ENCODE assay signal across 1 cellular context in genomic region chr11:65301491-65302329, GRCh38.
TF ChIP-seq lines count a peak whose summit lies in the region.

No MANE protein-coding gene starts in this region.

TF ChIP-seq in HepG2, 621 proteins besides CTCF, POLR2A, EP300 and RAD21 (continued from another document and continues in another):
- TF ChIP-seq POGK (CRISPR knock-in tag; conservative IDR thresholded peaks at IDR 0.05) = no peak
- TF ChIP-seq ZNF30 (CRISPR knock-in tag; IDR thresholded peaks at IDR 0.05) = no peak
- TF ChIP-seq, protein P1, sequence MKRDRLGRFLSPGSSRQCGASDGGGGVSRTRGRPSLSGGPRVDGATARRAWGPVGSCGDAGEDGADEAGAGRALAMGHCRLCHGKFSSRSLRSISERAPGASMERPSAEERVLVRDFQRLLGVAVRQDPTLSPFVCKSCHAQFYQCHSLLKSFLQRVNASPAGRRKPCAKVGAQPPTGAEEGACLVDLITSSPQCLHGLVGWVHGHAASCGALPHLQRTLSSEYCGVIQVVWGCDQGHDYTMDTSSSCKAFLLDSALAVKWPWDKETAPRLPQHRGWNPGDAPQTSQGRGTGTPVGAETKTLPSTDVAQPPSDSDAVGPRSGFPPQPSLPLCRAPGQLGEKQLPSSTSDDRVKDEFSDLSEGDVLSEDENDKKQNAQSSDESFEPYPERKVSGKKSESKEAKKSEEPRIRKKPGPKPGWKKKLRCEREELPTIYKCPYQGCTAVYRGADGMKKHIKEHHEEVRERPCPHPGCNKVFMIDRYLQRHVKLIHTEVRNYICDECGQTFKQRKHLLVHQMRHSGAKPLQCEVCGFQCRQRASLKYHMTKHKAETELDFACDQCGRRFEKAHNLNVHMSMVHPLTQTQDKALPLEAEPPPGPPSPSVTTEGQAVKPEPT (CRISPR knock-in tag; IDR thresholded peaks at IDR 0.05; ENCODE audit: low read depth) = no peak
- no peak for TF ChIP-seq ZSCAN25 (CRISPR knock-in tag; IDR thresholded peaks at IDR 0.05)
- TF ChIP-seq ZNF512 (CRISPR knock-in tag; IDR thresholded peaks at IDR 0.05) = no peak
- TF ChIP-seq ZSCAN31 (CRISPR knock-in tag; IDR thresholded peaks at IDR 0.05; ENCODE audit: low read depth) = 0 out of 2 replicates have a peak, but pooled peaks have one; percentile 20
- TF ChIP-seq BCL6 (CRISPR knock-in tag; IDR thresholded peaks at IDR 0.05) = peak; percentile 29; the same call in 1 of the 2 replicates
- peak; percentile 28 for TF ChIP-seq XRCC5 (optimal IDR thresholded peaks at IDR 0.05; ENCODE audit: low read length)
- TF ChIP-seq STAG1 (CRISPR knock-in tag; IDR thresholded peaks at IDR 0.05) = no peak
- no peak for TF ChIP-seq SMC3 (IDR thresholded peaks at IDR 0.05; ENCODE audit: low read length)
- TF ChIP-seq ZBTB14 (CRISPR knock-in tag; IDR thresholded peaks at IDR 0.05) = no peak
- TF ChIP-seq ARNTL (CRISPR knock-in tag; IDR thresholded peaks at IDR 0.05) = peak; percentile 69
- TF ChIP-seq ZNF180 (CRISPR knock-in tag; IDR thresholded peaks at IDR 0.05; ENCODE audit: borderline replicate concordance, low read depth) = no peak
- TF ChIP-seq, protein P2, sequence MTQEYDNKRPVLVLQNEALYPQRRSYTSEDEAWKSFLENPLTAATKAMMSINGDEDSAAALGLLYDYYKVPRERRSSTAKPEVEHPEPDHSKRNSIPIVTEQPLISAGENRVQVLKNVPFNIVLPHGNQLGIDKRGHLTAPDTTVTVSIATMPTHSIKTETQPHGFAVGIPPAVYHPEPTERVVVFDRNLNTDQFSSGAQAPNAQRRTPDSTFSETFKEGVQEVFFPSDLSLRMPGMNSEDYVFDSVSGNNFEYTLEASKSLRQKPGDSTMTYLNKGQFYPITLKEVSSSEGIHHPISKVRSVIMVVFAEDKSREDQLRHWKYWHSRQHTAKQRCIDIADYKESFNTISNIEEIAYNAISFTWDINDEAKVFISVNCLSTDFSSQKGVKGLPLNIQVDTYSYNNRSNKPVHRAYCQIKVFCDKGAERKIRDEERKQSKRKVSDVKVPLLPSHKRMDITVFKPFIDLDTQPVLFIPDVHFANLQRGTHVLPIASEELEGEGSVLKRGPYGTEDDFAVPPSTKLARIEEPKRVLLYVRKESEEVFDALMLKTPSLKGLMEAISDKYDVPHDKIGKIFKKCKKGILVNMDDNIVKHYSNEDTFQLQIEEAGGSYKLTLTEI (CRISPR knock-in tag; conservative IDR thresholded peaks at IDR 0.05) = no peak
- peak; percentile 85 for TF ChIP-seq MTA1 (CRISPR knock-in tag; IDR thresholded peaks at IDR 0.05; ENCODE audit: borderline replicate concordance)
- no peak for TF ChIP-seq ZMYM2 (CRISPR knock-in tag; IDR thresholded peaks at IDR 0.05)
- TF ChIP-seq, protein P3, sequence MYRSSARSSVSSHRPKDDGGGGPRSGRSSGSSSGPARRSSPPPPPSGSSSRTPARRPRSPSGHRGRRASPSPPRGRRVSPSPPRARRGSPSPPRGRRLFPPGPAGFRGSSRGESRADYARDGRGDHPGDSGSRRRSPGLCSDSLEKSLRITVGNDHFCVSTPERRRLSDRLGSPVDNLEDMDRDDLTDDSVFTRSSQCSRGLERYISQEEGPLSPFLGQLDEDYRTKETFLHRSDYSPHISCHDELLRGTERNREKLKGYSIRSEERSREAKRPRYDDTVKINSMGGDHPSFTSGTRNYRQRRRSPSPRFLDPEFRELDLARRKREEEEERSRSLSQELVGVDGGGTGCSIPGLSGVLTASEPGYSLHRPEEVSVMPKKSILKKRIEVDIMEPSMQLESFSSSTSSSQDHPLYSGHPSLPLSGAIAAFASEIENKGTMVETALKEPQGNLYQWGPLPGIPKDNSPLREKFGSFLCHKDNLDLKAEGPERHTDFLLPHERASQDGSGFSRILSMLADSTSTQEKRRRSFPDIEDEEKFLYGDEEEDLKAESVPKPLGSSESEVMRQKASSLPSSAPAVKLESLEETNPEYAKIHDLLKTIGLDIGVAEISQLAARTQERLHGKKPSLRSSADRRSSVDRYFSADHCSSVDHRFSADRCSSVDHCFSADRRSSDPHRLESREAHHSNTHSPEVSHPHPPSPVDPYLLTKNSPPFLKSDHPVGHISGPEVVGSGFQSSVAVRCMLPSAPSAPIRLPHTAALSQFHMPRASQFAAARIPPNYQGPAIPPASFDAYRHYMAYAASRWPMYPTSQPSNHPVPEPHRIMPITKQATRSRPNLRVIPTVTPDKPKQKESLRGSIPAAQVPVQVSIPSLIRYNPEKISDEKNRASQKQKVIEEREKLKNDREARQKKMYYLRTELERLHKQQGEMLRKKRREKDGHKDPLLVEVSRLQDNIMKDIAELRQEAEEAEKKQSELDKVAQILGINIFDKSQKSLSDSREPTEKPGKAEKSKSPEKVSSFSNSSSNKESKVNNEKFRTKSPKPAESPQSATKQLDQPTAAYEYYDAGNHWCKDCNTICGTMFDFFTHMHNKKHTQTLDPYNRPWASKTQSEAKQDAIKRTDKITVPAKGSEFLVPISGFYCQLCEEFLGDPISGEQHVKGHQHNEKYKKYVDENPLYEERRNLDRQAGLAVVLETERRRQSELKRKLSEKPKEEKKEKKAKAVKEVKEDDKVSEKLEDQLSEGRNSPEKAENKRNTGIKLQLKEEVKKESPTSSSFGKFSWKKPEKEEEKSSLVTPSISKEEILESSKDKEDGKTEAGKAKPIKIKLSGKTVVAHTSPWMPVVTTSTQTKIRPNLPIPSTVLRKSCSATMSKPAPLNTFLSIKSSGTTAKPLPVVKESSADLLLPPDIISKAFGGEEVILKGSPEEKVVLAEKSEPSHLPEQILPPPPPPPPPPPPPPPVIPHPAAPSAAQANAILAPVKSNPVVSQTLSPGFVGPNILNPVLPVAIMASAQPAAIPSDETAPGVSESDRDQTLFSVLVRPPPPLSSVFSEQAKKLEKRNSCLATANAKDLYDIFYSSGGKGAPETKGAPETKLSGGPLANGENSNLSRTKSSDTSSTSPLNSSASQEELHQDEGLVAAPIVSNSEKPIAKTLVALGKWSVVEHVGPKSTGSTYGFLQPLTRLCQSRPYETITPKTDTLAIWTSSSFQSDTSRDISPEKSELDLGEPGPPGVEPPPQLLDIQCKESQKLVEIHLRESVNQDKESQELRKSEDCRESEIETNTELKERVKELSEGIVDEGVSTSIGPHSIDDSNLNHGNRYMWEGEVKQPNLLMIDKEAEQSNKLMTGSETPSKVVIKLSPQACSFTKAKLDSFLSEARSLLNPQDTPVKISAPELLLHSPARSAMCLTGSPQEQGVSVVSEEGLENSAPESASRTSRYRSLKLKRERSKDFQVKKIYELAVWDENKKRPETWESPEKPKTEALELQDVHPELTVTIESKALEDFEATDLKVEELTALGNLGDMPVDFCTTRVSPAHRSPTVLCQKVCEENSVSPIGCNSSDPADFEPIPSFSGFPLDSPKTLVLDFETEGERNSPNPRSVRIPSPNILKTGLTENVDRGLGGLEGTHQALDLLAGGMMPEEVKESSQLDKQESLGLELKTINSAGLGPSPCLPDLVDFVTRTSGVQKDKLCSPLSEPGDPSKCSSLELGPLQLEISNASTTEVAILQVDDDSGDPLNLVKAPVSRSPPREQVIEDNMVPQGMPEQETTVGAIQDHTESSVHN (CRISPR knock-in tag; IDR thresholded peaks at IDR 0.05) = 0 out of 2 replicates have a peak, but pooled peaks have one; percentile 64
- TF ChIP-seq ZNF850 (CRISPR knock-in tag; conservative IDR thresholded peaks at IDR 0.05) = no peak
- TF ChIP-seq ZNF567 (CRISPR knock-in tag; IDR thresholded peaks at IDR 0.05; ENCODE audit: borderline replicate concordance) = no peak
- TF ChIP-seq MIER2 (CRISPR knock-in tag; IDR thresholded peaks at IDR 0.05) = no peak
- TF ChIP-seq MATR3 (CRISPR knock-in tag; IDR thresholded peaks at IDR 0.05) = no peak
- peak; percentile 41; the same call in 1 of the 2 replicates for TF ChIP-seq RARA (CRISPR knock-in tag; IDR thresholded peaks at IDR 0.05)
- no peak for TF ChIP-seq ZUFSP (CRISPR knock-in tag; IDR thresholded peaks at IDR 0.05; ENCODE audit: borderline replicate concordance)
- TF ChIP-seq RBFOX2 (IDR thresholded peaks at IDR 0.05; ENCODE audit: low read depth, low read length) = 0 out of 2 replicates have a peak, but pooled peaks have one; percentile 33
- no peak for TF ChIP-seq AGO1 (IDR thresholded peaks at IDR 0.05; ENCODE audit: low read depth, low read length, poor library complexity, severe bottlenecking)
- TF ChIP-seq ZNF343 (CRISPR knock-in tag; IDR thresholded peaks at IDR 0.05) = peak; percentile 94
- no peak for TF ChIP-seq ATRX (CRISPR knock-in tag; IDR thresholded peaks at IDR 0.05; ENCODE audit: borderline replicate concordance)
- no peak for TF ChIP-seq THAP11 (CRISPR knock-in tag; IDR thresholded peaks at IDR 0.05)
- TF ChIP-seq, protein P4, sequence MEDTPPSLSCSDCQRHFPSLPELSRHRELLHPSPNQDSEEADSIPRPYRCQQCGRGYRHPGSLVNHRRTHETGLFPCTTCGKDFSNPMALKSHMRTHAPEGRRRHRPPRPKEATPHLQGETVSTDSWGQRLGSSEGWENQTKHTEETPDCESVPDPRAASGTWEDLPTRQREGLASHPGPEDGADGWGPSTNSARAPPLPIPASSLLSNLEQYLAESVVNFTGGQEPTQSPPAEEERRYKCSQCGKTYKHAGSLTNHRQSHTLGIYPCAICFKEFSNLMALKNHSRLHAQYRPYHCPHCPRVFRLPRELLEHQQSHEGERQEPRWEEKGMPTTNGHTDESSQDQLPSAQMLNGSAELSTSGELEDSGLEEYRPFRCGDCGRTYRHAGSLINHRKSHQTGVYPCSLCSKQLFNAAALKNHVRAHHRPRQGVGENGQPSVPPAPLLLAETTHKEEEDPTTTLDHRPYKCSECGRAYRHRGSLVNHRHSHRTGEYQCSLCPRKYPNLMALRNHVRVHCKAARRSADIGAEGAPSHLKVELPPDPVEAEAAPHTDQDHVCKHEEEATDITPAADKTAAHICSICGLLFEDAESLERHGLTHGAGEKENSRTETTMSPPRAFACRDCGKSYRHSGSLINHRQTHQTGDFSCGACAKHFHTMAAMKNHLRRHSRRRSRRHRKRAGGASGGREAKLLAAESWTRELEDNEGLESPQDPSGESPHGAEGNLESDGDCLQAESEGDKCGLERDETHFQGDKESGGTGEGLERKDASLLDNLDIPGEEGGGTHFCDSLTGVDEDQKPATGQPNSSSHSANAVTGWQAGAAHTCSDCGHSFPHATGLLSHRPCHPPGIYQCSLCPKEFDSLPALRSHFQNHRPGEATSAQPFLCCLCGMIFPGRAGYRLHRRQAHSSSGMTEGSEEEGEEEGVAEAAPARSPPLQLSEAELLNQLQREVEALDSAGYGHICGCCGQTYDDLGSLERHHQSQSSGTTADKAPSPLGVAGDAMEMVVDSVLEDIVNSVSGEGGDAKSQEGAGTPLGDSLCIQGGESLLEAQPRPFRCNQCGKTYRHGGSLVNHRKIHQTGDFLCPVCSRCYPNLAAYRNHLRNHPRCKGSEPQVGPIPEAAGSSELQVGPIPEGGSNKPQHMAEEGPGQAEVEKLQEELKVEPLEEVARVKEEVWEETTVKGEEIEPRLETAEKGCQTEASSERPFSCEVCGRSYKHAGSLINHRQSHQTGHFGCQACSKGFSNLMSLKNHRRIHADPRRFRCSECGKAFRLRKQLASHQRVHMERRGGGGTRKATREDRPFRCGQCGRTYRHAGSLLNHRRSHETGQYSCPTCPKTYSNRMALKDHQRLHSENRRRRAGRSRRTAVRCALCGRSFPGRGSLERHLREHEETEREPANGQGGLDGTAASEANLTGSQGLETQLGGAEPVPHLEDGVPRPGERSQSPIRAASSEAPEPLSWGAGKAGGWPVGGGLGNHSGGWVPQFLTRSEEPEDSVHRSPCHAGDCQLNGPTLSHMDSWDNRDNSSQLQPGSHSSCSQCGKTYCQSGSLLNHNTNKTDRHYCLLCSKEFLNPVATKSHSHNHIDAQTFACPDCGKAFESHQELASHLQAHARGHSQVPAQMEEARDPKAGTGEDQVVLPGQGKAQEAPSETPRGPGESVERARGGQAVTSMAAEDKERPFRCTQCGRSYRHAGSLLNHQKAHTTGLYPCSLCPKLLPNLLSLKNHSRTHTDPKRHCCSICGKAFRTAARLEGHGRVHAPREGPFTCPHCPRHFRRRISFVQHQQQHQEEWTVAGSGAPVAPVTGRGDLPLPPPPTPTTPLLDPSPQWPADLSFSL (CRISPR knock-in tag; IDR thresholded peaks at IDR 0.05) = no peak
- TF ChIP-seq MZF1 (CRISPR knock-in tag; IDR thresholded peaks at IDR 0.05; ENCODE audit: borderline replicate concordance) = no peak
- peak; percentile 89 for TF ChIP-seq MAFG (CRISPR knock-in tag; IDR thresholded peaks at IDR 0.05)
